ENCODE assay signal across 1 cellular context in genomic region chr13:23159587-23160240, GRCh38.
TF ChIP-seq lines count a peak whose summit lies in the region.

No MANE protein-coding gene starts in this region.

TF ChIP-seq in HEK293, 187 proteins besides CTCF, POLR2A, EP300 and RAD21 (continued from another document and continues in another):
- TF ChIP-seq TCF7L2 (IDR thresholded peaks at IDR 0.05; ENCODE audit: borderline replicate concordance, low read depth, low read length) (no peak), ZBTB44 (tag by site-specific recombination; IDR thresholded peaks at IDR 0.05) (no peak), BCL6B (tag by site-specific recombination; IDR thresholded peaks at IDR 0.05) (no peak), ZFP41 (tag by site-specific recombination; IDR thresholded peaks at IDR 0.05; ENCODE audit: borderline replicate concordance) (no peak), ZNF544 (tag by site-specific recombination; IDR thresholded peaks at IDR 0.05) (no peak), ZNF324 (tag by site-specific recombination; IDR thresholded peaks at IDR 0.05) (no peak), ZNF175 (tag by site-specific recombination; IDR thresholded peaks at IDR 0.05) (no peak), SP7 (tag by site-specific recombination; IDR thresholded peaks at IDR 0.05) (no peak), ZIC2 (tag by site-specific recombination; IDR thresholded peaks at IDR 0.05) (no peak), ZNF560 (tag by site-specific recombination; IDR thresholded peaks at IDR 0.05; ENCODE audit: borderline replicate concordance) (no peak), ZNF555 (tag by site-specific recombination; conservative IDR thresholded peaks at IDR 0.05) (no peak), MZF1 (tag by site-specific recombination; IDR thresholded peaks at IDR 0.05; ENCODE audit: borderline replicate concordance) (no peak), GLIS1 (tag by site-specific recombination; IDR thresholded peaks at IDR 0.05) (no peak), PATZ1 (tag by site-specific recombination; IDR thresholded peaks at IDR 0.05) (peak; percentile 82), ZSCAN5A (tag by site-specific recombination; IDR thresholded peaks at IDR 0.05) (no peak), PRDM6 (tag by site-specific recombination; IDR thresholded peaks at IDR 0.05) (no peak), ZNF776 (tag by site-specific recombination; IDR thresholded peaks at IDR 0.05; ENCODE audit: borderline replicate concordance) (no peak), WT1 (tag by site-specific recombination; IDR thresholded peaks at IDR 0.05) (no peak), ZNF404 (tag by site-specific recombination; IDR thresholded peaks at IDR 0.05) (no peak), ZNF488 (tag by site-specific recombination; IDR thresholded peaks at IDR 0.05) (no peak), ZNF837 (tag by site-specific recombination; IDR thresholded peaks at IDR 0.05) (no peak), ZNF660 (tag by site-specific recombination; IDR thresholded peaks at IDR 0.05) (no peak), PRDM10 (tag by site-specific recombination; IDR thresholded peaks at IDR 0.05) (peak; percentile 32; the same call in 1 of the 2 replicates), ZNF311 (tag by site-specific recombination; IDR thresholded peaks at IDR 0.05; ENCODE audit: borderline replicate concordance) (no peak), ZNF596 (tag by site-specific recombination; IDR thresholded peaks at IDR 0.05) (no peak), ZNF623 (tag by site-specific recombination; IDR thresholded peaks at IDR 0.05) (no peak), ZBTB7A (tag by site-specific recombination; IDR thresholded peaks at IDR 0.05; ENCODE audit: low read depth) (no peak), ZSCAN4 (tag by site-specific recombination; IDR thresholded peaks at IDR 0.05) (no peak), SCRT1 (tag by site-specific recombination; IDR thresholded peaks at IDR 0.05; ENCODE audit: borderline replicate concordance) (no peak), ZNF133 (tag by site-specific recombination; IDR thresholded peaks at IDR 0.05) (no peak), ZEB2 (tag by site-specific recombination; IDR thresholded peaks at IDR 0.05) (no peak), ZNF624 (tag by site-specific recombination; IDR thresholded peaks at IDR 0.05) (no peak), KLF9 (tag by site-specific recombination; IDR thresholded peaks at IDR 0.05; ENCODE audit: low read depth) (peak; percentile 67), ZNF184 (tag by site-specific recombination; IDR thresholded peaks at IDR 0.05) (no peak), YY2 (tag by site-specific recombination; IDR thresholded peaks at IDR 0.05) (no peak), ZNF169 (tag by site-specific recombination; IDR thresholded peaks at IDR 0.05) (no peak), EGR2 (tag by site-specific recombination; IDR thresholded peaks at IDR 0.05; ENCODE audit: low read depth) (peak; percentile 93), ZNF692 (tag by site-specific recombination; IDR thresholded peaks at IDR 0.05) (peak; percentile 90), ZBTB20 (tag by site-specific recombination; IDR thresholded peaks at IDR 0.05) (peak; percentile 81), KLF17 (tag by site-specific recombination; IDR thresholded peaks at IDR 0.05) (peak; percentile 45; the same call in 1 of the 2 replicates), ZNF274 (IDR thresholded peaks at IDR 0.05; ENCODE audit: low read length) (no peak), ZNF274 (tag by site-specific recombination; IDR thresholded peaks at IDR 0.05; ENCODE audit: borderline replicate concordance) (no peak), ZNF302 (tag by site-specific recombination; IDR thresholded peaks at IDR 0.05; ENCODE audit: low read depth) (no peak), SP3 (tag by site-specific recombination; IDR thresholded peaks at IDR 0.05) (peak; percentile 87), ZNF394 (tag by site-specific recombination; IDR thresholded peaks at IDR 0.05; ENCODE audit: borderline replicate concordance) (no peak), GLIS2 (tag by site-specific recombination; IDR thresholded peaks at IDR 0.05) (peak; percentile 52; the same call in 1 of the 2 replicates), ZNF585B (tag by site-specific recombination; IDR thresholded peaks at IDR 0.05) (no peak), ZFP69B (tag by site-specific recombination; IDR thresholded peaks at IDR 0.05) (peak; percentile 82)
